In the genomic region with DNA sequence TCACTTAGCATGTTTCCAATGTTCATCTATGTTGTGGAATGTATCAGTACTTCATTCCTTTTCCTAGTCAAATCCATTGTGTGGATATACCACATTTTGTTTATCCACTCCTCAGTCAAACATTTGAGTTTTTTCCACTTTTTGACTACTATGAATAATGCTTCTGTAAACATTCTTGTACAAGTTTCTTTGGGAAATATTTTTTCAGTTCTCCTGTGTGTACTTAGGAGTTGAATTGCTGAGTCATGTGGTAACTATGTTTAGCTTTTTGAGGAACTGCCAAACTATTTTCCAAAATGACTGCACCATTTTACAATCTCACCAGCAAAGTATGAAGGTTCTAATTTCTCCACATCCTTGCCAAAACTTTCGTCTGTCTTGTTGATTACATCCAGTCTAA, we compare ENCODE assay signal across 1 cellular context.
TF ChIP-seq lines count a peak whose summit lies in the region.

No MANE protein-coding gene starts in this region.

TF ChIP-seq in HepG2, 621 proteins besides CTCF, POLR2A, EP300 and RAD21 (continued from another document and continues in another):
- TF ChIP-seq, protein P1, sequence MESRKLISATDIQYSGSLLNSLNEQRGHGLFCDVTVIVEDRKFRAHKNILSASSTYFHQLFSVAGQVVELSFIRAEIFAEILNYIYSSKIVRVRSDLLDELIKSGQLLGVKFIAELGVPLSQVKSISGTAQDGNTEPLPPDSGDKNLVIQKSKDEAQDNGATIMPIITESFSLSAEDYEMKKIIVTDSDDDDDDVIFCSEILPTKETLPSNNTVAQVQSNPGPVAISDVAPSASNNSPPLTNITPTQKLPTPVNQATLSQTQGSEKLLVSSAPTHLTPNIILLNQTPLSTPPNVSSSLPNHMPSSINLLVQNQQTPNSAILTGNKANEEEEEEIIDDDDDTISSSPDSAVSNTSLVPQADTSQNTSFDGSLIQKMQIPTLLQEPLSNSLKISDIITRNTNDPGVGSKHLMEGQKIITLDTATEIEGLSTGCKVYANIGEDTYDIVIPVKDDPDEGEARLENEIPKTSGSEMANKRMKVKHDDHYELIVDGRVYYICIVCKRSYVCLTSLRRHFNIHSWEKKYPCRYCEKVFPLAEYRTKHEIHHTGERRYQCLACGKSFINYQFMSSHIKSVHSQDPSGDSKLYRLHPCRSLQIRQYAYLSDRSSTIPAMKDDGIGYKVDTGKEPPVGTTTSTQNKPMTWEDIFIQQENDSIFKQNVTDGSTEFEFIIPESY (CRISPR knock-in tag; IDR thresholded peaks at IDR 0.05), result no peak
- TF ChIP-seq SMAD3 (CRISPR knock-in tag; IDR thresholded peaks at IDR 0.05), result peak; percentile 81; the same call in 1 of the 2 replicates
- TF ChIP-seq, protein P2, sequence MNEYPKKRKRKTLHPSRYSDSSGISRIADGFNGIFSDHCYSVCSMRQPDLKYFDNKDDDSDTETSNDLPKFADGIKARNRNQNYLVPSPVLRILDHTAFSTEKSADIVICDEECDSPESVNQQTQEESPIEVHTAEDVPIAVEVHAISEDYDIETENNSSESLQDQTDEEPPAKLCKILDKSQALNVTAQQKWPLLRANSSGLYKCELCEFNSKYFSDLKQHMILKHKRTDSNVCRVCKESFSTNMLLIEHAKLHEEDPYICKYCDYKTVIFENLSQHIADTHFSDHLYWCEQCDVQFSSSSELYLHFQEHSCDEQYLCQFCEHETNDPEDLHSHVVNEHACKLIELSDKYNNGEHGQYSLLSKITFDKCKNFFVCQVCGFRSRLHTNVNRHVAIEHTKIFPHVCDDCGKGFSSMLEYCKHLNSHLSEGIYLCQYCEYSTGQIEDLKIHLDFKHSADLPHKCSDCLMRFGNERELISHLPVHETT (CRISPR knock-in tag; conservative IDR thresholded peaks at IDR 0.05), result no peak
- 0 out of 2 replicates have a peak, but pooled peaks have one; percentile 34 for TF ChIP-seq ZKSCAN5 (CRISPR knock-in tag; IDR thresholded peaks at IDR 0.05)
- TF ChIP-seq MTERF4 (CRISPR knock-in tag; IDR thresholded peaks at IDR 0.05), result no peak
- TF ChIP-seq SOX6 (IDR thresholded peaks at IDR 0.05), result no peak
- TF ChIP-seq SOX6 (CRISPR knock-in tag; IDR thresholded peaks at IDR 0.05), result peak; percentile 67; the same call in 1 of the 2 replicates
- TF ChIP-seq DZIP1 (CRISPR knock-in tag; IDR thresholded peaks at IDR 0.05), result no peak
- TF ChIP-seq YEATS2 (CRISPR knock-in tag; IDR thresholded peaks at IDR 0.05; ENCODE audit: borderline replicate concordance), result peak; percentile 62; the same call in 1 of the 2 replicates
- TF ChIP-seq NFATC3 (CRISPR knock-in tag; IDR thresholded peaks at IDR 0.05), result no peak
- no peak for TF ChIP-seq ZNF737 (CRISPR knock-in tag; IDR thresholded peaks at IDR 0.05; ENCODE audit: borderline replicate concordance)
- TF ChIP-seq HOXA5 (CRISPR knock-in tag; IDR thresholded peaks at IDR 0.05), result peak; percentile 57; the same call in 1 of the 2 replicates
- TF ChIP-seq NRL (CRISPR knock-in tag; IDR thresholded peaks at IDR 0.05; ENCODE audit: borderline replicate concordance), result no peak
- no peak for TF ChIP-seq ZNF431 (CRISPR knock-in tag; IDR thresholded peaks at IDR 0.05; ENCODE audit: borderline replicate concordance, low read depth)
- peak; percentile 63 for TF ChIP-seq ARID3A (IDR thresholded peaks at IDR 0.05; ENCODE audit: low read depth, low read length)
- TF ChIP-seq ZBTB49 (CRISPR knock-in tag; IDR thresholded peaks at IDR 0.05; ENCODE audit: borderline replicate concordance), result no peak
- TF ChIP-seq, protein P3, sequence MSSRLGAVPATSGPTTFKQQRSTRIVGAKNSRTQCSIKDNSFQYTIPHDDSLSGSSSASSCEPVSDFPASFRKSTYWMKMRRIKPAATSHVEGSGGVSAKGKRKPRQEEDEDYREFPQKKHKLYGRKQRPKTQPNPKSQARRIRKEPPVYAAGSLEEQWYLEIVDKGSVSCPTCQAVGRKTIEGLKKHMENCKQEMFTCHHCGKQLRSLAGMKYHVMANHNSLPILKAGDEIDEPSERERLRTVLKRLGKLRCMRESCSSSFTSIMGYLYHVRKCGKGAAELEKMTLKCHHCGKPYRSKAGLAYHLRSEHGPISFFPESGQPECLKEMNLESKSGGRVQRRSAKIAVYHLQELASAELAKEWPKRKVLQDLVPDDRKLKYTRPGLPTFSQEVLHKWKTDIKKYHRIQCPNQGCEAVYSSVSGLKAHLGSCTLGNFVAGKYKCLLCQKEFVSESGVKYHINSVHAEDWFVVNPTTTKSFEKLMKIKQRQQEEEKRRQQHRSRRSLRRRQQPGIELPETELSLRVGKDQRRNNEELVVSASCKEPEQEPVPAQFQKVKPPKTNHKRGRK (CRISPR knock-in tag; IDR thresholded peaks at IDR 0.05), result no peak
- no peak for TF ChIP-seq KLF15 (CRISPR knock-in tag; IDR thresholded peaks at IDR 0.05; ENCODE audit: borderline replicate concordance)
- no peak for TF ChIP-seq ZNF724P (CRISPR knock-in tag; IDR thresholded peaks at IDR 0.05; ENCODE audit: borderline replicate concordance)
- no peak for TF ChIP-seq TBP (CRISPR knock-in tag; IDR thresholded peaks at IDR 0.05)
- TF ChIP-seq ZBTB40 (IDR thresholded peaks at IDR 0.05), result no peak
- TF ChIP-seq ZBTB40 (CRISPR knock-in tag; IDR thresholded peaks at IDR 0.05), result no peak
- no peak for TF ChIP-seq ZNF350 (CRISPR knock-in tag; IDR thresholded peaks at IDR 0.05; ENCODE audit: borderline replicate concordance, low read depth)
- no peak for TF ChIP-seq SP4 (CRISPR knock-in tag; IDR thresholded peaks at IDR 0.05)
- no peak for TF ChIP-seq DRAP1 (CRISPR knock-in tag; IDR thresholded peaks at IDR 0.05)
- no peak for TF ChIP-seq ZNF260 (CRISPR knock-in tag; IDR thresholded peaks at IDR 0.05; ENCODE audit: borderline replicate concordance, low read depth)
- TF ChIP-seq GATA4 (IDR thresholded peaks at IDR 0.05; ENCODE audit: borderline replicate concordance, low read depth), result no peak
- TF ChIP-seq ZNF589 (CRISPR knock-in tag; conservative IDR thresholded peaks at IDR 0.05), result no peak
- no peak for TF ChIP-seq TOE1 (CRISPR knock-in tag; IDR thresholded peaks at IDR 0.05)
